8 cellular contexts compared by ENCODE assay signal in the genomic region with DNA sequence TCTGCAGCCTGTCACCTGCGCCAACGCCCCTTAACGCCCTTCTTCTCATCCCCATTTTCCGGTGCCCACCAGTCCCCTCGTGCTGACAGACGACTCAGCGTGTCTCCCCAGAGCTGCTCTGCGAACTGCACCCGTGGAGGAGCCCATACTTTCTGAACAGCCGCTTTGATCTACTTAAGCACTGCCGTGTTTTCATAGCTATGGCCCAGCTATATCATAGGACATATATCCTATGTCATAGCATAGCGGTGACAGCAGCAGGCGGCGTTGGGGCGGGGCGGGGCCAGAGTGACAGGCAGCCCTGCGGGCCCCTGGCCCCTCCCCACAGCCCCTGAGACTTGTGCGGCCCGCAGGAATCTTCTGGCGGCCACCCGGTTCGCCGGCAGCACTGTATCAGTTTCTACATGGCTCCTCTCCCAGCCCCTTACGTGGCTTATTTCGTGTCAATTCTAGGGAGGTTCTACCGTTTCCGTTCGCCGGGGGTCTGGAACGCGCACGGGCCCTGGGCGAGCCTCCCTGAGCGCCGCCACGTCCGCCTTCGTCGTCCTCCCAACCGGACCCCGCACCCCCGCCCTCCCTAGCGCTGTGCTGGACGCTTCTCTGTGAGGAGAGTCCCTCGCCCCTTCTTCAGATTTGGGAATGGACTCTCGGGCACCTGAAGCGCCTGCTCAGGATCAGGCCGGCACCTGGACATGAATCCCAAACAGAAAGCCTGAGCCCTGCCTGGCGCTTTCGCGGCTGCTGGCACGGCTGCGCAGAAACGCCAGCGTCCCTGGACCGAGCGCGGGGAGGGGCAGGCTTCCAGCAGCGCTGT.
DNase-seq lines count a peak whose midpoint lies in the region; ATAC-seq and TF ChIP-seq lines count a peak whose summit lies in the region.

No MANE protein-coding gene starts in this region.

- peak overlapping the region; percentile 79 for H3K4me3 Mint-ChIP-seq in stimulated activated effector memory CD8-positive, alpha-beta T cell treated with anti-CD3 and anti-CD28 coated beads, Interleukin-12 subunit alpha, Interleukin-12 subunit beta, amount 100 ng/mL, for 72 hours

- TF ChIP-seq CTCF in epithelial cell of esophagus (IDR thresholded peaks at IDR 0.05; ENCODE audit: insufficient read depth, low read depth, low read length, missing control alignments) = no peak

- peak overlapping the region; percentile 61 for H3K4me3 ChIP-seq in epithelial cell of esophagus (ENCODE audit: low read length)

- peaks cover 15% of the 10 kb centered on the region for H3K4me1 Mint-ChIP-seq in stimulated activated effector memory CD8-positive, alpha-beta T cell treated with anti-CD3 and anti-CD28 coated beads, Interleukin-12 subunit alpha, Interleukin-12 subunit beta, amount 100 ng/mL, for 72 hours

- no peaks in the 10 kb centered on the region for H3K9me3 Mint-ChIP-seq in stimulated activated effector memory CD8-positive, alpha-beta T cell treated with anti-CD3 and anti-CD28 coated beads, Interleukin-12 subunit alpha, Interleukin-12 subunit beta, amount 100 ng/mL, for 72 hours

- DNase-seq in COLO668 (lab: John Stamatoyannopoulos, UW; ENCODE audit: unreplicated experiment) (peak; percentile 87), NOMO-1 treated with DMSO at 0.1 percent for 48 hours (lab: John Stamatoyannopoulos, UW; ENCODE audit: unreplicated experiment) (peak; percentile 78), activated T-cell treated with anti-CD3 and anti-CD28 coated beads for 24 hours (ENCODE audit: low read depth) (peak; percentile 68), epithelial cell of esophagus (ENCODE audit: low read depth) (peak; percentile 74), middle frontal gyrus (ENCODE audit: extremely low spot score, low spot score) (peak; percentile 69)
- DNase-seq in stimulated activated effector memory CD8-positive, alpha-beta T cell treated with anti-CD3 and anti-CD28 coated beads, Interleukin-12 subunit alpha, Interleukin-12 subunit beta, amount 100 ng/mL, for 72 hours (ENCODE audit: low spot score in 2 of 2) = peak; percentile 48 to 77

- H3K27ac Mint-ChIP-seq in stimulated activated effector memory CD8-positive, alpha-beta T cell treated with anti-CD3 and anti-CD28 coated beads, Interleukin-12 subunit alpha, Interleukin-12 subunit beta, amount 100 ng/mL, for 72 hours = peak overlapping the region; percentile 29

- peaks cover under 1% of the 10 kb centered on the region for H3K36me3 Mint-ChIP-seq in stimulated activated effector memory CD8-positive, alpha-beta T cell treated with anti-CD3 and anti-CD28 coated beads, Interleukin-12 subunit alpha, Interleukin-12 subunit beta, amount 100 ng/mL, for 72 hours

- peak; percentile 87 for ATAC-seq in GM19463 (IDR thresholded peaks at IDR 0.05; ENCODE audit: unreplicated experiment)
- ATAC-seq in HG03565 (IDR thresholded peaks at IDR 0.05; ENCODE audit: unreplicated experiment) = peak; percentile 78
- ATAC-seq in stimulated activated effector memory CD8-positive, alpha-beta T cell treated with anti-CD3 and anti-CD28 coated beads, Interleukin-12 subunit alpha, Interleukin-12 subunit beta, amount 100 ng/mL, for 72 hours = peak; percentile 98

Comparison
In these comparisons a context has a peak if more than half of its experiments do, and no peak if none do; other contexts are left out.
1. Peak in every context shown above with its lines: DNase-seq, ATAC-seq and H3K4me3 ChIP-seq.